In genomic region chr15:31255732-31256384, GRCh38 we compare ENCODE assay signal across 14 cellular contexts.
DNase-seq lines count a peak whose midpoint lies in the region; ATAC-seq and TF ChIP-seq lines count a peak whose summit lies in the region.
"Had no signal": no experiment of that assay in that cellular context is flagged by ENCODE, and none has a peak within 500 bp of the region (broad histone marks: within the 10 kb centered on the region; RNA-seq: fewer than 3 reads in every experiment).

No MANE protein-coding gene starts in this region.

- H3K36me3 Mint-ChIP-seq in T-helper 1 cell treated with Interleukin-12 subunit alpha and Interleukin-12 subunit beta and Interleukin-4 antibody, amounts not matched to agents 30 μg/mL and 1 μg/mL, for 36 hours (ENCODE audit: low read depth), result peaks cover 3% of the 10 kb centered on the region
- no peaks in the 10 kb centered on the region for H3K36me3 Mint-ChIP-seq in stimulated activated effector memory CD8-positive, alpha-beta T cell treated with anti-CD3 and anti-CD28 coated beads, Interleukin-12 subunit alpha, Interleukin-12 subunit beta, amount 100 ng/mL, for 72 hours
- H3K36me3 Mint-ChIP-seq in endodermal cell (ENCODE audit: low read depth), result no peaks in the 10 kb centered on the region

- peaks cover 34% of the 10 kb centered on the region for H3K4me1 ChIP-seq in OCI-LY3 (ENCODE audit: low read length)
- no peaks in the 10 kb centered on the region for H3K4me1 ChIP-seq in endodermal cell (ENCODE audit: control insufficient read depth, insufficient read depth, low read length)

- peaks cover 43% of the 10 kb centered on the region for H3K4me1 Mint-ChIP-seq in T-helper 1 cell treated with Interleukin-12 subunit alpha and Interleukin-12 subunit beta and Interleukin-4 antibody, amounts not matched to agents 30 μg/mL and 1 μg/mL, for 36 hours (ENCODE audit: low read depth)
- peaks cover 50% of the 10 kb centered on the region for H3K4me1 Mint-ChIP-seq in stimulated activated effector memory CD8-positive, alpha-beta T cell treated with anti-CD3 and anti-CD28 coated beads, Interleukin-12 subunit alpha, Interleukin-12 subunit beta, amount 100 ng/mL, for 72 hours
- H3K4me1 Mint-ChIP-seq in endodermal cell, result no peaks in the 10 kb centered on the region

- ATAC-seq in HG02759 (IDR thresholded peaks at IDR 0.05; ENCODE audit: unreplicated experiment) (peak; percentile 79), HG03139 (IDR thresholded peaks at IDR 0.05; ENCODE audit: unreplicated experiment) (no peak)
- no peak for ATAC-seq in stimulated activated effector memory CD8-positive, alpha-beta T cell treated with anti-CD3 and anti-CD28 coated beads, Interleukin-12 subunit alpha, Interleukin-12 subunit beta, amount 100 ng/mL, for 72 hours

- peak overlapping the region; percentile 23; the same call in 1 of the 2 replicates for H2AFZ ChIP-seq in OCI-LY3 (ENCODE audit: low read depth, low read length)

- H3K4me3 Mint-ChIP-seq in T-helper 1 cell treated with Interleukin-12 subunit alpha and Interleukin-12 subunit beta and Interleukin-4 antibody, amounts not matched to agents 30 μg/mL and 1 μg/mL, for 36 hours, result no peak overlapping the region
- no peak overlapping the region for H3K4me3 Mint-ChIP-seq in stimulated activated effector memory CD8-positive, alpha-beta T cell treated with anti-CD3 and anti-CD28 coated beads, Interleukin-12 subunit alpha, Interleukin-12 subunit beta, amount 100 ng/mL, for 72 hours
- no peak overlapping the region for H3K4me3 Mint-ChIP-seq in endodermal cell
- H3K4me3 Mint-ChIP-seq: activated naive CD8-positive, alpha-beta T cell treated with anti-CD3 and anti-CD28 coated beads, Interleukin-2, amount 10 ng/mL, durations not matched to agents 7 days and 5 days had no signal

- peaks cover 10% of the 10 kb centered on the region for H3K27me3 Mint-ChIP-seq in T-helper 1 cell treated with Interleukin-12 subunit alpha and Interleukin-12 subunit beta and Interleukin-4 antibody, amounts not matched to agents 30 μg/mL and 1 μg/mL, for 36 hours (ENCODE audit: low read depth)
- H3K27me3 Mint-ChIP-seq in endodermal cell (ENCODE audit: insufficient read depth), result peaks cover 14% of the 10 kb centered on the region
- H3K27me3 Mint-ChIP-seq: effector memory CD8-positive, alpha-beta T cell had no signal

- peak overlapping the region; percentile 24 for H3K27ac Mint-ChIP-seq in T-helper 1 cell treated with Interleukin-12 subunit alpha and Interleukin-12 subunit beta and Interleukin-4 antibody, amounts not matched to agents 30 μg/mL and 1 μg/mL, for 36 hours
- H3K27ac Mint-ChIP-seq in stimulated activated effector memory CD8-positive, alpha-beta T cell treated with anti-CD3 and anti-CD28 coated beads, Interleukin-12 subunit alpha, Interleukin-12 subunit beta, amount 100 ng/mL, for 72 hours, result peak overlapping the region; percentile 38
- H3K27ac Mint-ChIP-seq in endodermal cell, result no peak overlapping the region
- H3K27ac Mint-ChIP-seq: activated naive CD8-positive, alpha-beta T cell treated with anti-CD3 and anti-CD28 coated beads, Interleukin-2, amount 10 ng/mL, durations not matched to agents 7 days and 5 days had no signal

- no peak for DNase-seq in T-helper 1 cell
- no peak for DNase-seq in stimulated activated effector memory CD8-positive, alpha-beta T cell treated with anti-CD3 and anti-CD28 coated beads, Interleukin-12 subunit alpha, Interleukin-12 subunit beta, amount 100 ng/mL, for 72 hours (ENCODE audit: low spot score in 2 of 2)
- no peak for DNase-seq in central memory CD4-positive, alpha-beta T cell
- DNase-seq in endodermal cell, result no peak
- DNase-seq: activated naive CD8-positive, alpha-beta T cell treated with anti-CD3 and anti-CD28 coated beads, Interleukin-2, amount 10 ng/mL, durations not matched to agents 7 days and 5 days; effector memory CD8-positive, alpha-beta T cell; NCI-H1930; SIG-M5; stimulated activated CD8-positive, alpha-beta memory T cell treated with anti-CD3 and anti-CD28 coated beads, Interleukin-4, amount 100 ng/mL, for 48 hours had no signal

- peaks cover 4% of the 10 kb centered on the region for H3K9me3 Mint-ChIP-seq in T-helper 1 cell treated with Interleukin-12 subunit alpha and Interleukin-12 subunit beta and Interleukin-4 antibody, amounts not matched to agents 30 μg/mL and 1 μg/mL, for 36 hours
- peaks cover 4% of the 10 kb centered on the region for H3K9me3 Mint-ChIP-seq in stimulated activated effector memory CD8-positive, alpha-beta T cell treated with anti-CD3 and anti-CD28 coated beads, Interleukin-12 subunit alpha, Interleukin-12 subunit beta, amount 100 ng/mL, for 72 hours
- no peaks in the 10 kb centered on the region for H3K9me3 Mint-ChIP-seq in endodermal cell
- H3K9me3 Mint-ChIP-seq: activated naive CD8-positive, alpha-beta T cell treated with anti-CD3 and anti-CD28 coated beads, Interleukin-2, amount 10 ng/mL, durations not matched to agents 7 days and 5 days; effector memory CD8-positive, alpha-beta T cell had no signal

- H3K79me2 ChIP-seq in OCI-LY3 (ENCODE audit: low read length), result no peaks in the 10 kb centered on the region

- H3K9me3 ChIP-seq in OCI-LY3 (ENCODE audit: insufficient read depth, low read length) (no peaks in the 10 kb centered on the region), endodermal cell (ENCODE audit: control insufficient read depth, low read length) (no peaks in the 10 kb centered on the region)

- H3K27me3 ChIP-seq in OCI-LY3 (ENCODE audit: low read depth, low read length) (no peaks in the 10 kb centered on the region), endodermal cell (ENCODE audit: control insufficient read depth, insufficient read depth, low read length, poor library complexity, severe bottlenecking) (peaks cover 13% of the 10 kb centered on the region)

- TF ChIP-seq CTCF in OCI-LY3 (IDR thresholded peaks at IDR 0.05; ENCODE audit: low read depth, low read length), result no peak
- no peak for TF ChIP-seq CTCF in endodermal cell (conservative IDR thresholded peaks at IDR 0.05)

- H3K9ac ChIP-seq in OCI-LY3 (ENCODE audit: low read length) (peak overlapping the region; percentile 23; the same call in 1 of the 2 replicates), endodermal cell (ENCODE audit: extremely low read depth, low read length, poor library complexity, severe bottlenecking) (no peak overlapping the region)

- H3K4me2 ChIP-seq in OCI-LY3 (ENCODE audit: low read length), result peak overlapping the region; percentile 43
- H3K4me2 ChIP-seq: smooth muscle cell had no signal

- 83 to 88% methylated on average over 4 to 7 of the region's 9 CpGs for WGBS in endodermal cell (ENCODE audit: insufficient coverage in 1 of 2, insufficient read length in 1 of 2), 2 experiments

- H4K20me1 ChIP-seq in OCI-LY3 (ENCODE audit: insufficient read depth, low read length), result no peaks in the 10 kb centered on the region

- no peaks in the 10 kb centered on the region for H3K36me3 ChIP-seq in OCI-LY3 (replicated peaks; ENCODE audit: low read depth, low read length)
- no peaks in the 10 kb centered on the region for H3K36me3 ChIP-seq in endodermal cell (ENCODE audit: control insufficient read depth, insufficient read depth, low read length)

- H3K27ac ChIP-seq in OCI-LY3 (ENCODE audit: low read length) (peak overlapping the region; percentile 4; the same call in 1 of the 2 replicates), endodermal cell (ENCODE audit: low read depth, low read length) (no peak overlapping the region)

- H3K4me3 ChIP-seq in OCI-LY3 (ENCODE audit: low read length), result no peak overlapping the region
- H3K4me3 ChIP-seq in endodermal cell (ENCODE audit: low read length), result no peak overlapping the region
- H3K4me3 ChIP-seq: smooth muscle cell had no signal
